1 cellular context compared by ENCODE assay signal in genomic region chr22:23119492-23120414, GRCh38.
TF ChIP-seq lines count a peak whose summit lies in the region.

No MANE protein-coding gene starts in this region.

TF ChIP-seq in SK-N-SH treated with all-trans-retinoic acid at 6 μM for 48 hours, 23 proteins besides CTCF, POLR2A, EP300 and RAD21 (continued from another document):
- TF ChIP-seq CSRNP3 (CRISPR knock-in tag; IDR thresholded peaks at IDR 0.05) (no peak), GLIS3 (CRISPR knock-in tag; IDR thresholded peaks at IDR 0.05) (no peak), ZFP3 (CRISPR knock-in tag; IDR thresholded peaks at IDR 0.05) (no peak), OSR1 (CRISPR knock-in tag; IDR thresholded peaks at IDR 0.05) (no peak), ZNF70 (CRISPR knock-in tag; IDR thresholded peaks at IDR 0.05) (no peak), ZC3H10 (CRISPR knock-in tag; IDR thresholded peaks at IDR 0.05) (no peak), ISL1 (CRISPR knock-in tag; IDR thresholded peaks at IDR 0.05) (no peak), SNAI2 (CRISPR knock-in tag; IDR thresholded peaks at IDR 0.05) (no peak)
